1 cellular context compared by ENCODE assay signal in the genomic region with DNA sequence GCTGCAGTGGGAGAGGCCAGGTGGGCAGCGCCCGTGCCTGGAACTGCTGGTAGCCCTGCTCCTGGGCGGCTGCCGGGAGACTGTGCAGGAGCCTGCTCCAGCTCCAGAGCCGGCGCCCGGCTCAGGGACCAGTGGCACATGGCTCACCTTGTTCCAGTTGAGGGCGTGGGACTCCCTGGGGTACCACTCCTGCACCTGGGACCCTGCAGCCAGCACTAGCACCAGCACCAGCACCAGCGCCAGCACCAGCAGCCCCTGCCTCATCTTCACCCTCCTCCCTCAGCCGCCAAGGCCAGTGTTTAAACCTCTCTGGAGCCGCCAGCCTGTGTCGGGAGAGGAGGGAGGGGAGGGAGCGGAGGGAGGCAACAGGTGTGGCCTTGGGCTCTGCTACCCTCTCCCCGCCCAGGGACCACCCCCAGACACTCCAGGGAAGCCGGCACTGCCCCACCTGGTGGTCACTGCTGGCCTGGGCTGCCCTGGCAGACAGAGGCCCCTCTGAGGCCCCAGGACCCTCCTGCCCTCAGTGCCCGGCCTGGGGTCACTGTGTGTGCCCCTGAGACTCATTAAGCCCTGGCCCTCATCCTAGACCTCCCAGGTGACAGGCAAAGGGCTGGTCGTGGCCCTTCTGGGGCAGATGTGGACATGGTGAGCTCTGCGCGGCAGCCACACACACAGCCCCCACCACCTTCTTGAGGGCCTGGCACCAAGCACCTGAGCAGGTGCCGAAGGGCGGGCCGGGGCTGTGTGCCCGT.
TF ChIP-seq lines count a peak whose summit lies in the region.

A gene (minus strand): TSS at position 301 of the 752 bp plus-strand sequence. CDS start 37 bp downstream, at position 264.

TF ChIP-seq in SK-N-SH treated with all-trans-retinoic acid at 6 μM for 48 hours, 23 proteins besides CTCF, POLR2A, EP300 and RAD21 (continued from another document):
- TF ChIP-seq, protein P1, sequence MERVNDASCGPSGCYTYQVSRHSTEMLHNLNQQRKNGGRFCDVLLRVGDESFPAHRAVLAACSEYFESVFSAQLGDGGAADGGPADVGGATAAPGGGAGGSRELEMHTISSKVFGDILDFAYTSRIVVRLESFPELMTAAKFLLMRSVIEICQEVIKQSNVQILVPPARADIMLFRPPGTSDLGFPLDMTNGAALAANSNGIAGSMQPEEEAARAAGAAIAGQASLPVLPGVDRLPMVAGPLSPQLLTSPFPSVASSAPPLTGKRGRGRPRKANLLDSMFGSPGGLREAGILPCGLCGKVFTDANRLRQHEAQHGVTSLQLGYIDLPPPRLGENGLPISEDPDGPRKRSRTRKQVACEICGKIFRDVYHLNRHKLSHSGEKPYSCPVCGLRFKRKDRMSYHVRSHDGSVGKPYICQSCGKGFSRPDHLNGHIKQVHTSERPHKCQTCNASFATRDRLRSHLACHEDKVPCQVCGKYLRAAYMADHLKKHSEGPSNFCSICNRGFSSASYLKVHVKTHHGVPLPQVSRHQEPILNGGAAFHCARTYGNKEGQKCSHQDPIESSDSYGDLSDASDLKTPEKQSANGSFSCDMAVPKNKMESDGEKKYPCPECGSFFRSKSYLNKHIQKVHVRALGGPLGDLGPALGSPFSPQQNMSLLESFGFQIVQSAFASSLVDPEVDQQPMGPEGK (CRISPR knock-in tag; IDR thresholded peaks at IDR 0.05; ENCODE audit: borderline replicate concordance): no peak
TF ChIP-seq in SK-N-SH treated with all-trans-retinoic acid at 6 μM for 48 hours: peak in this region for 0.
